ENCODE assay signal across 14 cellular contexts in genomic region chr2:8058652-8059051, GRCh38.
DNase-seq lines count a peak whose midpoint lies in the region; ATAC-seq lines count a peak whose summit lies in the region.
"Had no signal": no experiment of that assay in that cellular context is flagged by ENCODE, and none has a peak within 500 bp of the region (broad histone marks: within the 10 kb centered on the region; RNA-seq: fewer than 3 reads in every experiment).

No MANE protein-coding gene starts in this region.

- peak; percentile 28 for DNase-seq in GDM1 (lab: John Stamatoyannopoulos, UW)
- DNase-seq in NOMO-1 treated with DMSO at 0.1 percent for 48 hours (lab: John Stamatoyannopoulos, UW; ENCODE audit: unreplicated experiment), result peak; percentile 96
- DNase-seq in medulla oblongata (ENCODE audit: extremely low spot score), result peak; percentile 72
- DNase-seq in NCI-H446 (lab: John Stamatoyannopoulos, UW), result no peak
- no peak for DNase-seq in NCI-H524 treated with DMSO at 0.1 percent for 48 hours (lab: John Stamatoyannopoulos, UW)
- no peak for DNase-seq in stimulated activated CD4-positive, alpha-beta T cell treated with anti-CD3 and anti-CD28 coated beads, Interleukin-1b, Interleukin-23, amount 100 ng/mL, for 48 hours
- DNase-seq: activated CD4-positive, alpha-beta memory T cell treated with anti-CD3 and anti-CD28 coated beads, Interleukin-2, amount 10 ng/mL, durations not matched to agents 7 days and 5 days; CD4-positive, alpha-beta memory T cell; effector memory CD8-positive, alpha-beta T cell; gastrocnemius medialis had no signal

- ATAC-seq in HG02884 (IDR thresholded peaks at IDR 0.05; ENCODE audit: unreplicated experiment) (peak; percentile 70), GM18873 (IDR thresholded peaks at IDR 0.05; ENCODE audit: low FRiP score, unreplicated experiment) (no peak)
- ATAC-seq: effector memory CD8-positive, alpha-beta T cell; gastrocnemius medialis; natural killer cell treated with Interleukin-12 subunit alpha and Interleukin-12 subunit beta and Interleukin-15 and Interleukin-18, amount 100 ng/mL, for 72 hours; Panc1 had no signal

Comparison
In these comparisons a context has a peak if more than half of its experiments do, and no peak if none do; other contexts are left out.
1. DNase-seq: peak in GDM1 (single experiment), NOMO-1 treated with DMSO at 0.1 percent for 48 hours (single experiment) and medulla oblongata (single experiment); none in NCI-H446 (0 of 2), NCI-H524 treated with DMSO at 0.1 percent for 48 hours (single experiment) and stimulated activated CD4-positive, alpha-beta T cell treated with anti-CD3 and anti-CD28 coated beads, Interleukin-1b, Interleukin-23, amount 100 ng/mL, for 48 hours (single experiment).